8 cellular contexts compared by ENCODE assay signal in genomic region chr4:61646746-61647350, GRCh38.
DNase-seq lines count a peak whose midpoint lies in the region; TF ChIP-seq lines count a peak whose summit lies in the region.
"Not testable (repeated sequence)": the region's sequence is repeated elsewhere in the genome, so short reads cannot be mapped to it uniquely, and the experiment has no call there.

No MANE protein-coding gene starts in this region.

- not testable (repeated sequence) for H3K4me3 ChIP-seq in HEK293 (ENCODE audit: low read depth, low read length); endodermal cell (ENCODE audit: low read length)

- TF ChIP-seq CTCF in HEK293 (tag by site-specific recombination; IDR thresholded peaks at IDR 0.05); endodermal cell (conservative IDR thresholded peaks at IDR 0.05); nephron progenitor cell (IDR thresholded peaks at IDR 0.05): not testable (repeated sequence)

- CTCF ChIA-PET in HEK293 (lab: Yijun Ruan, JAX): not testable (repeated sequence)

- H3K4me3 Mint-ChIP-seq in endodermal cell: peak overlapping the region; percentile 31
- not testable (repeated sequence) for H3K4me3 Mint-ChIP-seq in nephron progenitor cell

- peak; percentile 23 for DNase-seq in A172 (ENCODE audit: low spot score)
- peak; percentile 35 for DNase-seq in ELF-1 (ENCODE audit: low read depth, low spot score)
- peak; percentile 31 for DNase-seq in NCI-H1105 treated with DMSO at 0.1 percent for 48 hours (lab: John Stamatoyannopoulos, UW)
- peak; percentile 80 for DNase-seq in NCI-H748 (lab: John Stamatoyannopoulos, UW; ENCODE audit: unreplicated experiment)
- DNase-seq in SHP77 treated with DMSO at 0.1 percent for 48 hours (lab: John Stamatoyannopoulos, UW): peak; percentile 46
- DNase-seq in endodermal cell: peak; percentile 59
- DNase-seq in nephron progenitor cell: peak; percentile 18

- H3K4me1 ChIP-seq in HEK293 (ENCODE audit: control insufficient read depth, insufficient read depth, low read length); endodermal cell (ENCODE audit: control insufficient read depth, insufficient read depth, low read length): not testable (repeated sequence)

- not testable (repeated sequence) for H3K9me3 ChIP-seq in HEK293 (ENCODE audit: control insufficient read depth, insufficient read depth, low read depth, low read length); endodermal cell (ENCODE audit: control insufficient read depth, low read length)

- H3K4me1 Mint-ChIP-seq in endodermal cell, nephron progenitor cell: not testable (repeated sequence)

- peak overlapping the region; percentile 59; the same call in 1 of the 2 replicates for H3K27ac ChIP-seq in HEK293 (ENCODE audit: extremely low read depth, low read depth, low read length)
- H3K27ac ChIP-seq in endodermal cell (ENCODE audit: low read depth, low read length): not testable (repeated sequence)

- WGBS in endodermal cell (ENCODE audit: insufficient coverage in 1 of 2, insufficient read length in 1 of 2), 2 experiments: 86 to 93% methylated on average over 17 to 26 of the region's 26 CpGs

- H3K9ac ChIP-seq in endodermal cell (ENCODE audit: extremely low read depth, low read length, poor library complexity, severe bottlenecking): not testable (repeated sequence)

- not testable (repeated sequence) for H3K36me3 ChIP-seq in HEK293 (ENCODE audit: control insufficient read depth in 2 of 2, insufficient read depth in 1 of 2, low read length in 2 of 2); endodermal cell (ENCODE audit: control insufficient read depth, insufficient read depth, low read length)

- H3K9me3 Mint-ChIP-seq in endodermal cell: not testable (repeated sequence)
- H3K9me3 Mint-ChIP-seq in nephron progenitor cell: peaks cover 22% of the 10 kb centered on the region

- not testable (repeated sequence) for H3K27me3 ChIP-seq in endodermal cell (ENCODE audit: control insufficient read depth, insufficient read depth, low read length, poor library complexity, severe bottlenecking)

- POLR2A ChIA-PET in HEK293 (lab: Yijun Ruan, JAX): not testable (repeated sequence)

- peak overlapping the region; percentile 85 for H3K27ac Mint-ChIP-seq in endodermal cell
- not testable (repeated sequence) for H3K27ac Mint-ChIP-seq in nephron progenitor cell

- H3K27me3 Mint-ChIP-seq in endodermal cell (ENCODE audit: insufficient read depth); nephron progenitor cell (ENCODE audit: low read depth, poor library complexity): not testable (repeated sequence)

- not testable (repeated sequence) for H3K36me3 Mint-ChIP-seq in endodermal cell (ENCODE audit: low read depth); nephron progenitor cell (ENCODE audit: low read depth)

Comparison
In these comparisons a context has a peak if more than half of its experiments do, and no peak if none do; other contexts are left out.
1. DNase-seq: peak in every context shown above with its lines; median percentile 80 in NCI-H748; 59 in endodermal cell; 46 in SHP77 treated with DMSO at 0.1 percent for 48 hours; 35 in ELF-1; 31 in NCI-H1105 treated with DMSO at 0.1 percent for 48 hours; 23 in A172; 18 in nephron progenitor cell.